3 cellular contexts compared by ENCODE assay signal in genomic region chr3:10516835-10517465, GRCh38.
TF ChIP-seq lines count a peak whose summit lies in the region.

No MANE protein-coding gene starts in this region.

TF ChIP-seq in GM23338, 12 proteins besides CTCF, POLR2A, EP300 and RAD21 (continues in another document):
- TF ChIP-seq EZH2 (IDR thresholded peaks at IDR 0.05; ENCODE audit: low read depth, unreplicated experiment) (no peak), ZNF462 (CRISPR knock-in tag; IDR thresholded peaks at IDR 0.05) (no peak), ZNF114 (CRISPR knock-in tag; IDR thresholded peaks at IDR 0.05) (no peak), JUNB (IDR thresholded peaks at IDR 0.05; ENCODE audit: unreplicated experiment) (no peak), EZH2phosphoT487 (IDR thresholded peaks at IDR 0.05; ENCODE audit: unreplicated experiment) (no peak), NANOG (IDR thresholded peaks at IDR 0.05; ENCODE audit: borderline replicate concordance) (no peak), POLR2AphosphoS5 (IDR thresholded peaks at IDR 0.05; ENCODE audit: low read depth) (no peak), ZNF331 (CRISPR knock-in tag; IDR thresholded peaks at IDR 0.05; ENCODE audit: low read depth) (no peak)

TF ChIP-seq in neural cell, 6 proteins besides CTCF, POLR2A, EP300 and RAD21:
- TF ChIP-seq SMC3 (conservative IDR thresholded peaks at IDR 0.05; ENCODE audit: poor library complexity) (no peak), POLR2AphosphoS5 (IDR thresholded peaks at IDR 0.05) (peak; percentile 47), MXI1 (conservative IDR thresholded peaks at IDR 0.05; ENCODE audit: poor library complexity, severe bottlenecking) (no peak)

TF ChIP-seq in HepG2, 621 proteins besides CTCF, POLR2A, EP300 and RAD21:
- no peak for TF ChIP-seq ZNF281 (CRISPR knock-in tag; IDR thresholded peaks at IDR 0.05; ENCODE audit: borderline replicate concordance)
- TF ChIP-seq ZBTB42 (CRISPR knock-in tag; IDR thresholded peaks at IDR 0.05) = no peak
- no peak for TF ChIP-seq ZNF432 (CRISPR knock-in tag; IDR thresholded peaks at IDR 0.05; ENCODE audit: borderline replicate concordance)
- no peak for TF ChIP-seq ZNF326 (CRISPR knock-in tag; IDR thresholded peaks at IDR 0.05; ENCODE audit: borderline replicate concordance)
- TF ChIP-seq ZNF414 (CRISPR knock-in tag; IDR thresholded peaks at IDR 0.05) = no peak
